In genomic region chr14:75258079-75258802, GRCh38 we compare ENCODE assay signal across 8 cellular contexts. TPM values are rescaled to one million over a fixed set of nuclear protein-coding genes. Genes with fewer than 3 reads are reported as not detected.
DNase-seq lines count a peak whose midpoint lies in the region; ATAC-seq, FAIRE-seq and TF ChIP-seq lines count a peak whose summit lies in the region.

No MANE protein-coding gene starts in this region.

- H3K9me3 ChIP-seq in HepG2 (ENCODE audit: low read length) (no peaks in the 10 kb centered on the region), tibial artery (no peaks in the 10 kb centered on the region)

- H3K4me1 ChIP-seq in HepG2 (ENCODE audit: insufficient read depth, low read length) (peaks cover 49% of the 10 kb centered on the region), tibial artery (peaks cover 0 to 36% (median 34%) of the 10 kb centered on the region in 4 donors)

- TF ChIP-seq EP300 in HepG2 (IDR thresholded peaks at IDR 0.05; ENCODE audit: low read depth in 2 of 2, low read length in 2 of 2), result no peak
- TF ChIP-seq EP300 in HepG2 (CRISPR knock-in tag; IDR thresholded peaks at IDR 0.05; ENCODE audit: borderline replicate concordance), result no peak

- H3K79me2 ChIP-seq in HepG2 (ENCODE audit: insufficient read depth, low read length), result no peaks in the 10 kb centered on the region

- 3% methylated on average over 12 of the region's 12 CpGs for WGBS in HepG2 (ENCODE audit: low lambda C conversion rate)

- peak overlapping the region; percentile 98 for H3K9ac ChIP-seq in HepG2 (ENCODE audit: insufficient read depth, low read depth, low read length)

- no peaks in the 10 kb centered on the region for H4K20me1 ChIP-seq in HepG2 (ENCODE audit: insufficient read depth, low read length)

- peak; percentile 77 for DNase-seq in CD14-positive monocyte (ENCODE audit: low spot score)
- no peak for DNase-seq in astrocyte of the cerebellum (ENCODE audit: low read depth)
- no peak for DNase-seq in HepG2 (ENCODE audit: low spot score)
- peak; percentile 82 to 89 for DNase-seq in tibial artery
- DNase-seq in DMS114 treated with DMSO at 0.1 percent for 48 hours (lab: John Stamatoyannopoulos, UW; ENCODE audit: unreplicated experiment), result no peak

- ATAC-seq in HG02981 (IDR thresholded peaks at IDR 0.05; ENCODE audit: unreplicated experiment) (peak; percentile 19), HepG2 (peak; percentile 8; the same call in 1 of the 3 replicates), HG02970 (IDR thresholded peaks at IDR 0.05; ENCODE audit: low FRiP score, unreplicated experiment) (no peak), HG02885 (IDR thresholded peaks at IDR 0.05; ENCODE audit: poor library complexity, unreplicated experiment) (no peak)

- H3K4me3 ChIP-seq in astrocyte of the cerebellum (ENCODE audit: low read depth, low read length) (peak overlapping the region; percentile 25), HepG2 (replicated peaks in 1 of 3; ENCODE audit: insufficient read depth in 1 of 3, low read depth in 2 of 3, low read length in 3 of 3) (peak overlapping the region; percentile 39 to 76 (median 62)), tibial artery (peak overlapping the region; percentile 45 to 58)

- no peaks in the 10 kb centered on the region for H3K36me3 ChIP-seq in HepG2 (replicated peaks in 1 of 2; ENCODE audit: control insufficient read depth in 1 of 2, insufficient read depth in 2 of 2, low read length in 2 of 2)
- H3K36me3 ChIP-seq in tibial artery, result no peaks in the 10 kb centered on the region

- no peak for TF ChIP-seq POLR2A in HepG2 (IDR thresholded peaks at IDR 0.05; ENCODE audit: insufficient read depth in 1 of 2, low read depth in 2 of 2, low read length in 2 of 2)

- H3K4me2 ChIP-seq in HepG2 (ENCODE audit: low read depth, low read length), result peak overlapping the region; percentile 100

- no peak for TF ChIP-seq CTCF in CD14-positive monocyte (IDR thresholded peaks at IDR 0.05)
- no peak for TF ChIP-seq CTCF in astrocyte of the cerebellum (IDR thresholded peaks at IDR 0.05; ENCODE audit: low read depth, low read length, missing control alignments)
- no peak; the same call in 1 of the 2 replicates for TF ChIP-seq CTCF in HepG2 (CRISPR knock-in tag; IDR thresholded peaks at IDR 0.05)
- TF ChIP-seq CTCF in tibial artery (IDR thresholded peaks at IDR 0.05), result no peak

- H3K36me3 Mint-ChIP-seq in CD14-positive monocyte, result peaks cover 2 to 8% of the 10 kb centered on the region in 2 donors

- POLR2A ChIA-PET in HepG2 (lab: Yijun Ruan, JAX), result interaction anchor here (0.9 to 1.3 kb wide), 4 partner anchors 9 to 131 kb away, joined by 4 to 7 read pairs (median 5); partner anchors contain the start of gene NEK9

- CTCF ChIA-PET in HepG2 (lab: Yijun Ruan, JAX; ENCODE audit: low intra/inter-chr PET ratio, low total read pairs), result no interaction called here

- H2AFZ ChIP-seq in HepG2 (ENCODE audit: low read length), result no peak overlapping the region

- H3K27me3 Mint-ChIP-seq in CD14-positive monocyte (ENCODE audit: low read depth in 3 of 3), result peaks cover 0 to 3% (median 2%) of the 10 kb centered on the region in 3 donors

- H3K4me3 Mint-ChIP-seq in CD14-positive monocyte, result peak overlapping the region; percentile 79 to 92

- TSS peak; percentile 96 for BruUV-seq in HepG2 (replicated peaks; lab: Mats Ljungman, UMichigan)

- peak; percentile 15 for FAIRE-seq in HepG2 (lab: Jason Lieb, UNC)

- H3K27me3 ChIP-seq in HepG2 (ENCODE audit: control insufficient read depth in 1 of 2, insufficient read depth in 2 of 2, low read length in 2 of 2) (peaks cover 0 to 16% of the 10 kb centered on the region in 2 experiments; a peak in 1 of 5 replicates), tibial artery (no peaks in the 10 kb centered on the region)

- H3K4me1 Mint-ChIP-seq in CD14-positive monocyte, result peaks cover 51% of the 10 kb centered on the region

- peak overlapping the region; percentile 99 to 100 (median 100) for H3K27ac Mint-ChIP-seq in CD14-positive monocyte

- intact Hi-C loops in CD14-positive monocyte (cut with micrococcal nuclease), result loop anchor here (2.0 to 5.0 kb wide), 5 partner anchors 19 to 71 kb away; no protein-coding TSS in a partner anchor
- intact Hi-C loops in HepG2 (cut with micrococcal nuclease; ENCODE audit: unreplicated experiment), result loop anchor here (2.0 to 5.0 kb wide), 3 partner anchors 19 to 81 kb away; partner anchors contain the start of gene TMED10
- intact Hi-C loops in tibial artery (cut with DNase I; ENCODE audit: low total_unique reads), result loop anchor here (1.0 kb wide), 1 partner anchor 20 kb away; the partner anchor contains the start of gene FOS

- H3K9me3 Mint-ChIP-seq in CD14-positive monocyte, result peaks cover 0 to 3% (median 0%) of the 10 kb centered on the region in 7 donors

- H3K27ac ChIP-seq in HepG2 (ENCODE audit: extremely low read length, insufficient read depth, low read length) (peak overlapping the region; percentile 80), tibial artery (peak overlapping the region; percentile 89 to 99)

- no peak for TF ChIP-seq RAD21 in HepG2 (CRISPR knock-in tag; IDR thresholded peaks at IDR 0.05)

- in situ Hi-C loops in astrocyte of the cerebellum (cut with HindIII; ENCODE audit: low sequenced_read_pairs) (no loop called here), HepG2 (cut with HindIII; ENCODE audit: extremely low pct_ligation_motif_present, low pct_unique_long_range_greater_than_20kb) (no loop called here)

TF ChIP-seq in HepG2, 621 proteins besides CTCF, POLR2A, EP300 and RAD21 (continues in another document):
- TF ChIP-seq DDIT3 (CRISPR knock-in tag; IDR thresholded peaks at IDR 0.05), result no peak
- no peak for TF ChIP-seq ZNF296 (CRISPR knock-in tag; conservative IDR thresholded peaks at IDR 0.05)
- TF ChIP-seq CENPBD1 (CRISPR knock-in tag; IDR thresholded peaks at IDR 0.05; ENCODE audit: borderline replicate concordance, low read depth), result no peak
- peak; percentile 79 for TF ChIP-seq ZMYM2 (CRISPR knock-in tag; IDR thresholded peaks at IDR 0.05)
- TF ChIP-seq MLXIP (CRISPR knock-in tag; IDR thresholded peaks at IDR 0.05; ENCODE audit: borderline replicate concordance), result no peak
- TF ChIP-seq ZNF501 (CRISPR knock-in tag; IDR thresholded peaks at IDR 0.05), result 0 out of 2 replicates have a peak, but pooled peaks have one; percentile 7
- TF ChIP-seq ZNF556 (CRISPR knock-in tag; IDR thresholded peaks at IDR 0.05; ENCODE audit: borderline replicate concordance), result peak; percentile 15; the same call in 1 of the 2 replicates
- peak; percentile 34; the same call in 1 of the 2 replicates for TF ChIP-seq CEBPB (IDR thresholded peaks at IDR 0.05; ENCODE audit: borderline replicate concordance, low read depth, low read length)
- 0 out of 2 replicates have a peak, but pooled peaks have one; percentile 34 for TF ChIP-seq CEBPG (CRISPR knock-in tag; IDR thresholded peaks at IDR 0.05)

RNA-seq across cellular contexts. Expression of gene FOS, which starts 20.4 kb away (rescaled TPM):
- polyA plus RNA-seq in CD14-positive monocyte (1,000 to 10,000 TPM; 4,403 to 4,841 TPM), HepG2 (2011; rRNA removed) (15.9 and 26.2 TPM in 2 replicates)
- total RNA-seq in HepG2 (2016; rRNA removed; fragmentation: Illumina TruSeq; extraction: Trizol), result 4.3 and 24.2 TPM in 2 replicates
- 2.5 and 3.0 TPM in 2 replicates for total RNA-seq in HepG2 (2016; cell fraction: cytosol; rRNA removed; fragmentation: Illumina TruSeq; extraction: Trizol; ENCODE audit: low read depth)
- 3.4 and 28.3 TPM in 2 replicates for total RNA-seq in HepG2 (2016; cell fraction: insoluble cytoplasmic fraction; rRNA removed; fragmentation: Illumina TruSeq; extraction: Trizol)
- total RNA-seq in HepG2 (2016; cell fraction: membrane; rRNA removed; fragmentation: Illumina TruSeq; extraction: Trizol), result 2.8 and 4.2 TPM in 2 replicates
- total RNA-seq in HepG2 (2016; cell fraction: nucleus; rRNA removed; fragmentation: Illumina TruSeq; extraction: Trizol), result 64.4 and 68.6 TPM in 2 replicates
- 8.8 and 9.0 TPM in 2 replicates for polyA plus RNA-seq in HepG2 (2011; cell fraction: cytosol; rRNA removed)
- 83.8 and 92.0 TPM in 2 replicates for polyA plus RNA-seq in HepG2 (2011; cell fraction: nucleus; rRNA removed)
- 4.3 and 4.8 TPM in 2 replicates for polyA plus RNA-seq in HepG2 (2012)
- 1.2 and 1.8 TPM in 2 replicates for polyA plus RNA-seq in HepG2 (2016; cell fraction: cytosol; fragmentation: Illumina TruSeq; extraction: Trizol; ENCODE audit: low read depth)
- polyA plus RNA-seq in HepG2 (2016; cell fraction: insoluble cytoplasmic fraction; fragmentation: Illumina TruSeq; extraction: Trizol; ENCODE audit: low read depth), result 5.5 and 10.0 TPM in 2 replicates
- polyA plus RNA-seq in HepG2 (2016; cell fraction: membrane; fragmentation: Illumina TruSeq; extraction: Trizol; ENCODE audit: low read depth), result 2.1 and 3.4 TPM in 2 replicates
- polyA plus RNA-seq in HepG2 (2016; cell fraction: nucleus; fragmentation: Illumina TruSeq; extraction: Trizol; ENCODE audit: insufficient read depth, low read depth), result 101 and 123 TPM in 2 replicates
- polyA minus RNA-seq in HepG2 (2011; rRNA and poly(A)+ RNA removed; ENCODE audit: low replicate concordance), result 58.4 and 70.4 TPM in 2 replicates
- 11.7 and 16.7 TPM in 2 replicates for polyA minus RNA-seq in HepG2 (2011; cell fraction: cytosol; rRNA and poly(A)+ RNA removed)
- polyA minus RNA-seq in HepG2 (2011; cell fraction: nucleus; rRNA and poly(A)+ RNA removed), result 128 and 149 TPM in 2 replicates

Comparison
In these comparisons a context has a peak if more than half of its experiments do, and no peak if none do; other contexts are left out.
1. DNase-seq: peak in CD14-positive monocyte (single experiment) and tibial artery (2 of 2); none in astrocyte of the cerebellum (single experiment), HepG2 (single experiment) and DMS114 treated with DMSO at 0.1 percent for 48 hours (single experiment).
2. ATAC-seq: peak in HG02981 (single experiment) and HepG2 (single experiment); none in HG02970 (single experiment) and HG02885 (single experiment).
3. RNA of gene FOS, which starts 20.4 kb away (polyA plus RNA-seq): 4,403 to 4,841 TPM in CD14-positive monocyte; 1.2 to 123 TPM in HepG2; every median in the first group is over 10 times any median in the second.
4. Peak in every context shown above with its lines, with median percentiles within 50 percentile points of each other: H3K4me3 ChIP-seq.